4 cellular contexts compared by ENCODE assay signal in the genomic region with DNA sequence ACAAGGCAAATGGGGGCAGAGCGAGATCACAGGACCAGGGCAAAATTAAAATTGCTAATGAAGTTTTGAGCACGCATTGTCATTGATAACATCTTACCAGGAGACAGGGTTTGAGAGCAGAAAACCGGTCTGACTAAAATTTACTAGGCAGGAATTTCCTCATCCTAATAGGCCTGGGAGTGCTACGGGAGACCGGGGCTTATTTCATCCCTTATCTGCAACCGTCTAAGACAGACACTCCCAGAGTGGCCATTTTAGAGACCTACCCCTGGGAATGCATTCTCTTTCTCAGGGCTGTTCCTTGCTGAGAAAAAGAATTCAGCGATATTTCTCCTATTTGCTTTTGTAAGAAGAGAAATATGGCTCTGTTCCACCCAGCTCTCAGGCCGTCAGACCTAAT.
TF ChIP-seq lines count a peak whose summit lies in the region.

No MANE protein-coding gene starts in this region.

TF ChIP-seq in GM23338, 12 proteins besides CTCF, POLR2A, EP300 and RAD21:
- peak; percentile 79 for TF ChIP-seq ZNF331 (CRISPR knock-in tag; IDR thresholded peaks at IDR 0.05; ENCODE audit: low read depth)

TF ChIP-seq in HEK293, 187 proteins besides CTCF, POLR2A, EP300 and RAD21:
- TF ChIP-seq ZNF280D (tag by site-specific recombination; IDR thresholded peaks at IDR 0.05) (peak; percentile 82), SETDB1 (IDR thresholded peaks at IDR 0.05; ENCODE audit: insufficient read length, low read length) (peak; percentile 23)

TF ChIP-seq in GM12878, 131 proteins besides CTCF, POLR2A, EP300 and RAD21:
- TF ChIP-seq CBX5 (IDR thresholded peaks at IDR 0.05; ENCODE audit: low read depth) (0 out of 2 replicates have a peak, but pooled peaks have one; percentile 54), KLF5 (IDR thresholded peaks at IDR 0.05; ENCODE audit: partially characterized antibody) (peak; percentile 26), ZNF24 (IDR thresholded peaks at IDR 0.05) (0 out of 2 replicates have a peak, but pooled peaks have one; percentile 9)

TF ChIP-seq in K562, 482 proteins besides CTCF, POLR2A, EP300 and RAD21:
- 0 out of 4 replicates have a peak, but pooled peaks of 1 of the 2 experiments have one; percentile 21 for TF ChIP-seq TRIM24 (IDR thresholded peaks at IDR 0.05)
- TF ChIP-seq ZNF280A (IDR thresholded peaks at IDR 0.05; ENCODE audit: low read depth, partially characterized antibody): peak; percentile 45
- TF ChIP-seq TRIM28 (IDR thresholded peaks at IDR 0.05): peak; percentile 83
- peak; percentile 81; the same call in 1 of the 2 replicates for TF ChIP-seq CBX5 (IDR thresholded peaks at IDR 0.05; ENCODE audit: borderline replicate concordance, low read depth)
- TF ChIP-seq CBX3 (IDR thresholded peaks at IDR 0.05; ENCODE audit: borderline replicate concordance in 1 of 2, low read length in 2 of 2): 0 out of 3 replicates have a peak, but pooled peaks of 1 of the 2 experiments have one; percentile 19
TF ChIP-seq in K562: peak in this region for 5; not testable (repeated sequence) for 477.
